In genomic region chr9:6946583-6946982, GRCh38 we compare ENCODE assay signal across 32 cellular contexts.
"Had no signal": no experiment of that assay in that cellular context is flagged by ENCODE, and none has a peak within 500 bp of the region (broad histone marks: within the 10 kb centered on the region; RNA-seq: fewer than 3 reads in every experiment).

No MANE protein-coding gene starts in this region.

- H3K27me3 Mint-ChIP-seq: dendritic cell treated with granulocyte-macrophage colony-stimulating factor and Interleukin-4, amounts not matched to agents 40 ng/mL and 50 ng/mL, for 4 days; naive B cell; natural killer cell treated with Interleukin-12 subunit alpha and Interleukin-12 subunit beta and Interleukin-15 and Interleukin-18, amount 100 ng/mL, for 72 hours; progenitor cell of endocrine pancreas had no signal

- H3K4me1 ChIP-seq: colonic mucosa, parathyroid adenoma, testis, uterus had no signal

- H2AFZ ChIP-seq: parathyroid adenoma had no signal

- H3K79me2 ChIP-seq: parathyroid adenoma had no signal

- H3K36me3 ChIP-seq: colonic mucosa, esophagus squamous epithelium, neutrophil, right lobe of liver, tibial artery, upper lobe of left lung, uterus had no signal

- H3K4me3 Mint-ChIP-seq: dendritic cell treated with granulocyte-macrophage colony-stimulating factor and Interleukin-4, amounts not matched to agents 40 ng/mL and 50 ng/mL, for 4 days; endodermal cell; mesothelial cell of epicardium; naive B cell; natural killer cell treated with Interleukin-12 subunit alpha and Interleukin-12 subunit beta and Interleukin-15 and Interleukin-18, amount 100 ng/mL, for 72 hours; neural crest cell; stimulated activated effector memory CD8-positive, alpha-beta T cell treated with anti-CD3 and anti-CD28 coated beads, Interleukin-12 subunit alpha, Interleukin-12 subunit beta, amount 100 ng/mL, for 72 hours had no signal

- H3K27ac Mint-ChIP-seq: dendritic cell treated with granulocyte-macrophage colony-stimulating factor and Interleukin-4, amounts not matched to agents 40 ng/mL and 50 ng/mL, for 4 days; endodermal cell; mesothelial cell of epicardium; natural killer cell treated with Interleukin-12 subunit alpha and Interleukin-12 subunit beta and Interleukin-15 and Interleukin-18, amount 100 ng/mL, for 72 hours; progenitor cell of endocrine pancreas; stimulated activated effector memory CD8-positive, alpha-beta T cell treated with anti-CD3 and anti-CD28 coated beads, Interleukin-12 subunit alpha, Interleukin-12 subunit beta, amount 100 ng/mL, for 72 hours had no signal

- H3K36me3 Mint-ChIP-seq: natural killer cell treated with Interleukin-12 subunit alpha and Interleukin-12 subunit beta and Interleukin-15 and Interleukin-18, amount 100 ng/mL, for 72 hours had no signal

- H3K4me2 ChIP-seq: smooth muscle cell had no signal

- H3K9me3 ChIP-seq: colonic mucosa, esophagus squamous epithelium, mucosa of descending colon, neutrophil, right lobe of liver, testis, tibial artery, upper lobe of left lung, uterus had no signal

- H3K9ac ChIP-seq: parathyroid adenoma had no signal

- DNase-seq: colonic mucosa; effector CD8-positive, alpha-beta T cell; endodermal cell; esophagus squamous epithelium; foreskin melanocyte; head of caudate nucleus; mesenchymal stem cell; mucosa of descending colon; naive B cell; right lobe of liver; stimulated activated CD4-positive, alpha-beta T cell treated with anti-CD3 and anti-CD28 coated beads, Interleukin-12 subunit alpha, Interleukin-12 subunit beta, amount 100 ng/mL, for 4 hours; stimulated activated CD4-positive, alpha-beta T cell treated with anti-CD3 and anti-CD28 coated beads, Interleukin-2, amount 100 ng/mL, for 24 hours; stimulated activated CD4-positive, alpha-beta T cell treated with anti-CD3 and anti-CD28 coated beads, Interleukin-4, amount 100 ng/mL, for 24 hours; stimulated activated naive CD4-positive, alpha-beta T cell treated with Interleukin-2 at 50 U/mL for 16 hours; substantia nigra; testis; tibial artery; upper lobe of left lung; uterus had no signal

- H3K9me3 Mint-ChIP-seq: dendritic cell treated with granulocyte-macrophage colony-stimulating factor and Interleukin-4, amounts not matched to agents 40 ng/mL and 50 ng/mL, for 4 days; naive B cell; natural killer cell treated with Interleukin-12 subunit alpha and Interleukin-12 subunit beta and Interleukin-15 and Interleukin-18, amount 100 ng/mL, for 72 hours; stimulated activated effector memory CD8-positive, alpha-beta T cell treated with anti-CD3 and anti-CD28 coated beads, Interleukin-12 subunit alpha, Interleukin-12 subunit beta, amount 100 ng/mL, for 72 hours had no signal

- ATAC-seq: left lobe of liver; mucosa of descending colon; natural killer cell treated with Interleukin-12 subunit alpha and Interleukin-12 subunit beta and Interleukin-15 and Interleukin-18, amount 100 ng/mL, for 72 hours; right lobe of liver; stimulated activated effector memory CD8-positive, alpha-beta T cell treated with anti-CD3 and anti-CD28 coated beads, Interleukin-12 subunit alpha, Interleukin-12 subunit beta, amount 100 ng/mL, for 72 hours had no signal

- H3K27me3 ChIP-seq: colonic mucosa, esophagus squamous epithelium, neutrophil, right lobe of liver, testis, tibial artery, upper lobe of left lung, uterus had no signal

- H3K4me3 ChIP-seq: colonic mucosa, esophagus squamous epithelium, lung, mucosa of descending colon, right lobe of liver, smooth muscle cell, testis, tibial artery, upper lobe of left lung, uterus had no signal

- FAIRE-seq: endothelial cell of umbilical vein, keratinocyte had no signal

- H3K27ac ChIP-seq: colonic mucosa, esophagus squamous epithelium, neutrophil, parathyroid adenoma, right lobe of liver, testis, tibial artery, upper lobe of left lung, uterus had no signal

- H3K4me1 Mint-ChIP-seq: endodermal cell, mesothelial cell of epicardium had no signal
